27 cellular contexts compared by ENCODE assay signal in genomic region chr6:167748458-167749379, GRCh38.
DNase-seq lines count a peak whose midpoint lies in the region; ATAC-seq, FAIRE-seq and TF ChIP-seq lines count a peak whose summit lies in the region.
"Had no signal": no experiment of that assay in that cellular context is flagged by ENCODE, and none has a peak within 500 bp of the region (broad histone marks: within the 10 kb centered on the region; RNA-seq: fewer than 3 reads in every experiment).

No MANE protein-coding gene starts in this region.

- peaks cover 0 to 2% of the 10 kb centered on the region in 2 donors for H3K9me3 ChIP-seq in right atrium auricular region
- peaks cover 0 to under 1% of the 10 kb centered on the region in 2 donors for H3K9me3 ChIP-seq in kidney (ENCODE audit: control insufficient read depth in 1 of 2, low read length in 2 of 2)
- H3K9me3 ChIP-seq in uterus = no peaks in the 10 kb centered on the region
- H3K9me3 ChIP-seq in ovary = no peaks in the 10 kb centered on the region
- H3K9me3 ChIP-seq: gastrocnemius medialis, Peyer's patch had no signal

- FAIRE-seq in kidney (lab: Jason Lieb, UNC) = no peak
- FAIRE-seq: endometrium, GM12892 had no signal

- no peaks in the 10 kb centered on the region for H3K9me3 Mint-ChIP-seq in neural crest cell
- H3K9me3 Mint-ChIP-seq: activated CD4-positive, alpha-beta memory T cell treated with anti-CD3 and anti-CD28 coated beads, Interleukin-2, amount 10 ng/mL, durations not matched to agents 7 days and 5 days; activated naive CD4-positive, alpha-beta T cell treated with anti-CD3 and anti-CD28 coated beads, Interleukin-2, amount 50 U/mL, for 72 hours; activated T-helper 2 cell treated with anti-CD3 and anti-CD28 coated beads, Interferon-gamma antibody, Interleukin-2, Interleukin-4, amounts not matched to agents 10 μg/mL and 5 μg/mL and 100 μg/mL, durations not matched to agents 14 hours and 24 hours and 36 hours; dendritic cell treated with granulocyte-macrophage colony-stimulating factor and Interleukin-4, amounts not matched to agents 40 ng/mL and 50 ng/mL, for 4 days had no signal

- 79 to 82% (median 80%) methylated on average over 26 of the region's 26 CpGs for WGBS in ovary, 3 donors

- H3K36me3 Mint-ChIP-seq in neural crest cell (ENCODE audit: low read depth) = no peaks in the 10 kb centered on the region
- H3K36me3 Mint-ChIP-seq: activated naive CD4-positive, alpha-beta T cell treated with anti-CD3 and anti-CD28 coated beads, Interleukin-2, amount 50 U/mL, for 72 hours; CD4-positive, alpha-beta memory T cell had no signal

- H3K9ac ChIP-seq in kidney (ENCODE audit: low read length in 2 of 2) = no peak overlapping the region

- H3K4me1 ChIP-seq in right atrium auricular region (peaks cover 0 to 18% of the 10 kb centered on the region in 2 donors), kidney (ENCODE audit: control insufficient read depth in 1 of 2, insufficient read depth in 1 of 2, low read depth in 1 of 2, low read length in 2 of 2) (peaks cover 20 to 24% of the 10 kb centered on the region in 2 donors), uterus (peaks cover 0 to 7% of the 10 kb centered on the region in 2 donors), ovary (ENCODE audit: insufficient read depth) (no peaks in the 10 kb centered on the region)

- ATAC-seq in left cardiac atrium (peak; percentile 53 to 63), HG03139 (IDR thresholded peaks at IDR 0.05; ENCODE audit: unreplicated experiment) (no peak)
- ATAC-seq: activated CD4-positive, CD25-positive, alpha-beta regulatory T cell treated with anti-CD3 and anti-CD28 coated beads, Interleukin-2, amount 50 U/mL, for 24 hours; activated naive CD4-positive, alpha-beta T cell treated with anti-CD3 and anti-CD28 coated beads, Interleukin-2, amount 50 U/mL, for 72 hours; gastrocnemius medialis had no signal

- H3K36me3 ChIP-seq in right atrium auricular region (no peaks in the 10 kb centered on the region), kidney (ENCODE audit: control insufficient read depth in 1 of 2, insufficient read depth in 2 of 2, low read length in 2 of 2) (no peaks in the 10 kb centered on the region), uterus (no peaks in the 10 kb centered on the region), ovary (no peaks in the 10 kb centered on the region)
- H3K36me3 ChIP-seq: gastrocnemius medialis, Peyer's patch had no signal

- no peaks in the 10 kb centered on the region for H3K27me3 ChIP-seq in right atrium auricular region
- H3K27me3 ChIP-seq in uterus = no peaks in the 10 kb centered on the region
- no peaks in the 10 kb centered on the region for H3K27me3 ChIP-seq in ovary
- H3K27me3 ChIP-seq: Peyer's patch had no signal

- TF ChIP-seq CTCF in right atrium auricular region (IDR thresholded peaks at IDR 0.05) (no peak), kidney (IDR thresholded peaks at IDR 0.05; ENCODE audit: borderline replicate concordance, extremely low read depth, insufficient read depth) (no peak), neural crest cell (conservative IDR thresholded peaks at IDR 0.05) (no peak), uterus (IDR thresholded peaks at IDR 0.05) (no peak), ovary (IDR thresholded peaks at IDR 0.05) (no peak)

- H3K27ac ChIP-seq in right atrium auricular region (no peak overlapping the region), kidney (ENCODE audit: low read depth in 2 of 2, low read length in 2 of 2) (peak overlapping the region; percentile 38 to 55), uterus (peak overlapping the region; percentile 50 to 54), ovary (no peak overlapping the region)
- H3K27ac ChIP-seq: gastrocnemius medialis, Peyer's patch had no signal

- DNase-seq in left cardiac atrium = no peak
- no peak for DNase-seq in right atrium auricular region (ENCODE audit: low spot score)
- peak; percentile 85 for DNase-seq in kidney
- DNase-seq in neural crest cell (ENCODE audit: low read depth, low spot score) = peak; percentile 21
- no peak for DNase-seq in uterus
- DNase-seq in ovary = no peak
- DNase-seq in hepatic stellate cell (ENCODE audit: low spot score) = no peak
- DNase-seq: activated CD4-positive, alpha-beta memory T cell treated with anti-CD3 and anti-CD28 coated beads, Interleukin-2, amount 10 ng/mL, durations not matched to agents 7 days and 5 days; anterior cingulate cortex; caudate nucleus; CD4-positive, alpha-beta memory T cell; gastrocnemius medialis; GOT3; hippocampal formation; IMR-90; NCI-H1694; NCI-H510A treated with DMSO at 0.1 percent for 48 hours; stimulated activated naive CD4-positive, alpha-beta T cell treated with Interleukin-2 at 50 U/mL for 16 hours; T-helper 1 cell had no signal

- H3K4me3 ChIP-seq in right atrium auricular region (no peak overlapping the region), kidney (ENCODE audit: low read length in 2 of 2) (no peak overlapping the region), uterus (no peak overlapping the region), ovary (no peak overlapping the region)
- H3K4me3 ChIP-seq: gastrocnemius medialis, Peyer's patch had no signal

- peaks cover 67% of the 10 kb centered on the region for H3K27me3 Mint-ChIP-seq in neural crest cell (ENCODE audit: low read depth)

- no peak overlapping the region for H3K27ac Mint-ChIP-seq in neural crest cell (ENCODE audit: unreplicated experiment)
- H3K27ac Mint-ChIP-seq: activated CD4-positive, alpha-beta memory T cell treated with anti-CD3 and anti-CD28 coated beads, Interleukin-2, amount 10 ng/mL, durations not matched to agents 7 days and 5 days; activated naive CD4-positive, alpha-beta T cell treated with anti-CD3 and anti-CD28 coated beads, Interleukin-2, amount 50 U/mL, for 72 hours; activated T-helper 2 cell treated with anti-CD3 and anti-CD28 coated beads, Interferon-gamma antibody, Interleukin-2, Interleukin-4, amounts not matched to agents 10 μg/mL and 5 μg/mL and 100 μg/mL, durations not matched to agents 14 hours and 24 hours and 36 hours; CD4-positive, alpha-beta memory T cell; dendritic cell treated with granulocyte-macrophage colony-stimulating factor and Interleukin-4, amounts not matched to agents 40 ng/mL and 50 ng/mL, for 4 days had no signal

- no peak overlapping the region for H3K4me3 Mint-ChIP-seq in neural crest cell
- H3K4me3 Mint-ChIP-seq: activated CD4-positive, alpha-beta memory T cell treated with anti-CD3 and anti-CD28 coated beads, Interleukin-2, amount 10 ng/mL, durations not matched to agents 7 days and 5 days; CD4-positive, alpha-beta memory T cell; dendritic cell treated with granulocyte-macrophage colony-stimulating factor and Interleukin-4, amounts not matched to agents 40 ng/mL and 50 ng/mL, for 4 days had no signal

- TF ChIP-seq POLR2A in uterus (IDR thresholded peaks at IDR 0.05) (no peak), ovary (IDR thresholded peaks at IDR 0.05) (no peak)

- H3K4me1 Mint-ChIP-seq in neural crest cell = peaks cover 27% of the 10 kb centered on the region
- H3K4me1 Mint-ChIP-seq: activated CD4-positive, alpha-beta memory T cell treated with anti-CD3 and anti-CD28 coated beads, Interleukin-2, amount 10 ng/mL, durations not matched to agents 7 days and 5 days; CD4-positive, alpha-beta memory T cell had no signal

- intact Hi-C loops in left cardiac atrium (cut with DNase I) = no loop called here
- intact Hi-C loops in kidney (cut with DNase I) = no loop called here
- intact Hi-C loops in uterus (cut with DNase I; ENCODE audit: low total_unique reads) = no loop called here
- intact Hi-C loops in ovary (cut with DNase I) = no loop called here

- TF ChIP-seq EP300 in ovary (IDR thresholded peaks at IDR 0.05) = no peak

Comparison
In these comparisons a context has a peak if more than half of its experiments do, and no peak if none do; other contexts are left out.
1. DNase-seq: peak in kidney (single experiment) and neural crest cell (single experiment); none in left cardiac atrium (single experiment), right atrium auricular region (single experiment), uterus (0 of 2), ovary (0 of 5) and hepatic stellate cell (single experiment).
2. H3K27ac ChIP-seq: peak in kidney (2 of 2) and uterus (2 of 2); none in right atrium auricular region (0 of 2) and ovary (0 of 2).